In the genomic region with DNA sequence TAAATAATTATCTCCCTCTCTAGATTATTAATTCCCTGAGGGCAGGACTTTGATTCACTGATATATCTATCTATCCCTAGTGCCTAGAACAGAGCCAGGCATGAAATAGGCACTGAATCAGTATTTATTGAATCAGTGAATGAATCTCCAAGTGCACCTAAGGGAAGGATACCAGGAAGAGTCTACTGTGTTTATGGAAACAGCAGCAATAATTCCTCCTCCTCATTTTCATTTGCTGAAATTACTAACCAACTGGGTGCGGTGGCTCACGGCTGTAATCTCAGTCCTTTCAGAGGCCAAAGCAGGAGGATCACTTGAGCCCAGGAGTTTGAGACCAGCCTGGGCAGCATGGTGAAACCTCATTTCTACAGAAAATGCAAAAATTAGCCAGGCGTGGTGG, we compare ENCODE assay signal across 13 cellular contexts.
DNase-seq lines count a peak whose midpoint lies in the region; ATAC-seq and TF ChIP-seq lines count a peak whose summit lies in the region.
"Had no signal": no experiment of that assay in that cellular context is flagged by ENCODE, and none has a peak within 500 bp of the region (broad histone marks: within the 10 kb centered on the region; RNA-seq: fewer than 3 reads in every experiment).

No MANE protein-coding gene starts in this region.

- H3K4me1 Mint-ChIP-seq in endodermal cell = peaks cover 48% of the 10 kb centered on the region

- in situ Hi-C loops in Panc1 (cut with HindIII; ENCODE audit: low pct_unique_long_range_greater_than_20kb, low sequenced_read_pairs) = no loop called here

- no peaks in the 10 kb centered on the region; the same call in 1 of the 2 replicates for H3K36me3 ChIP-seq in Panc1 (ENCODE audit: control insufficient read depth, insufficient read depth, low read length)
- peaks cover 14% of the 10 kb centered on the region for H3K36me3 ChIP-seq in endodermal cell (ENCODE audit: control insufficient read depth, insufficient read depth, low read length)
- no peaks in the 10 kb centered on the region for H3K36me3 ChIP-seq in mucosa of descending colon (ENCODE audit: low read depth)
- H3K36me3 ChIP-seq in stomach = no peaks in the 10 kb centered on the region

- H3K36me3 Mint-ChIP-seq in endodermal cell (ENCODE audit: low read depth) = peaks cover 27% of the 10 kb centered on the region

- ATAC-seq in Panc1 (no peak), mucosa of descending colon (peak; percentile 65)

- no peak overlapping the region for H3K9ac ChIP-seq in endodermal cell (ENCODE audit: extremely low read depth, low read length, poor library complexity, severe bottlenecking)
- H3K9ac ChIP-seq: GM23248 had no signal

- H3K27ac Mint-ChIP-seq in endodermal cell = no peak overlapping the region
- H3K27ac Mint-ChIP-seq: CD4-positive, alpha-beta T cell had no signal

- POLR2A ChIA-PET in Panc1 (lab: Charles Lee) = interaction anchor here (0.6 to 0.7 kb wide), 2 partner anchors 15 to 74 kb away, joined by 4 to 6 read pairs; no protein-coding TSS in a partner anchor

- H3K4me3 ChIP-seq in Panc1 (ENCODE audit: low read depth in 2 of 2, low read length in 2 of 2) = no peak overlapping the region
- H3K4me3 ChIP-seq in endodermal cell (ENCODE audit: low read length) = no peak overlapping the region
- no peak overlapping the region for H3K4me3 ChIP-seq in mucosa of descending colon
- no peak overlapping the region for H3K4me3 ChIP-seq in stomach
- H3K4me3 ChIP-seq: GM23248 had no signal

- H3K9me3 ChIP-seq in Panc1 (ENCODE audit: control insufficient read depth, insufficient read depth, low read depth, low read length) (no peaks in the 10 kb centered on the region), endodermal cell (ENCODE audit: control insufficient read depth, low read length) (no peaks in the 10 kb centered on the region), mucosa of descending colon (no peaks in the 10 kb centered on the region), stomach (no peaks in the 10 kb centered on the region)

- H3K27ac ChIP-seq in Panc1 (ENCODE audit: low read length) (peak overlapping the region; percentile 19; the same call in 1 of the 2 replicates), endodermal cell (ENCODE audit: low read depth, low read length) (no peak overlapping the region), stomach (peak overlapping the region in 1 of 5 donors; percentile 56)
- H3K27ac ChIP-seq: C4-2B, HL-60 had no signal

- no peak for TF ChIP-seq EP300 in stomach (IDR thresholded peaks at IDR 0.05)

- TF ChIP-seq CTCF in Panc1 (IDR thresholded peaks at IDR 0.05) = no peak
- no peak for TF ChIP-seq CTCF in endodermal cell (conservative IDR thresholded peaks at IDR 0.05)
- TF ChIP-seq CTCF in mucosa of descending colon (IDR thresholded peaks at IDR 0.05) = no peak
- no peak for TF ChIP-seq CTCF in stomach (IDR thresholded peaks at IDR 0.05)

- no peaks in the 10 kb centered on the region for H3K9me3 Mint-ChIP-seq in endodermal cell
- H3K9me3 Mint-ChIP-seq: CD4-positive, alpha-beta T cell had no signal

- intact Hi-C loops in Panc1 (cut with micrococcal nuclease; ENCODE audit: unreplicated experiment) = no loop called here
- intact Hi-C loops in mucosa of descending colon (cut with DNase I, micrococcal nuclease) = no loop called here
- intact Hi-C loops in stomach (cut with DNase I; ENCODE audit: low total_unique reads) = no loop called here

- no peak for TF ChIP-seq POLR2A in stomach (IDR thresholded peaks at IDR 0.05)

- BruUV-seq in Panc1 (replicated peaks; lab: Mats Ljungman, UMichigan) = no TSS peak

- H3K27me3 Mint-ChIP-seq in endodermal cell (ENCODE audit: insufficient read depth) = no peaks in the 10 kb centered on the region
- H3K27me3 Mint-ChIP-seq: CD4-positive, alpha-beta T cell had no signal

- H3K27me3 ChIP-seq in Panc1 (ENCODE audit: control insufficient read depth, insufficient read depth, low read length) (no peaks in the 10 kb centered on the region), endodermal cell (ENCODE audit: control insufficient read depth, insufficient read depth, low read length, poor library complexity, severe bottlenecking) (no peaks in the 10 kb centered on the region), stomach (no peaks in the 10 kb centered on the region)

- 83 to 94% methylated on average over 3 of the region's 3 CpGs for WGBS in endodermal cell (ENCODE audit: insufficient coverage in 1 of 2, insufficient read length in 1 of 2), 2 experiments
- 87 to 98% (median 94%) methylated on average over 3 of the region's 3 CpGs for WGBS in stomach, 5 donors

- CTCF ChIA-PET in Panc1 (lab: Charles Lee) = no interaction called here

- H3K4me3 Mint-ChIP-seq in endodermal cell = no peak overlapping the region
- H3K4me3 Mint-ChIP-seq: CD4-positive, alpha-beta T cell had no signal

- H3K4me1 ChIP-seq in Panc1 (ENCODE audit: control insufficient read depth, insufficient read depth, low read length) (peaks cover 59% of the 10 kb centered on the region), endodermal cell (ENCODE audit: control insufficient read depth, insufficient read depth, low read length) (peaks cover 22% of the 10 kb centered on the region), mucosa of descending colon (ENCODE audit: low read depth) (peaks cover 8% of the 10 kb centered on the region), stomach (peaks cover 40 to 85% (median 53%) of the 10 kb centered on the region in 4 donors)

- no peak for DNase-seq in Panc1 (ENCODE audit: low read depth, low spot score)
- peak; percentile 18 for DNase-seq in endodermal cell
- no peak for DNase-seq in mucosa of descending colon
- DNase-seq in activated T-cell treated with anti-CD3 and anti-CD28 coated beads, Interleukin-2, amount 50 U/mL, for 1 hour = no peak
- DNase-seq in cerebellum (ENCODE audit: low spot score) = no peak
- no peak for DNase-seq in stomach
- DNase-seq: AML-193; CD4-positive, alpha-beta T cell; DMS79; GDM1 had no signal
